ENCODE assay signal across 1 cellular context in the genomic region with DNA sequence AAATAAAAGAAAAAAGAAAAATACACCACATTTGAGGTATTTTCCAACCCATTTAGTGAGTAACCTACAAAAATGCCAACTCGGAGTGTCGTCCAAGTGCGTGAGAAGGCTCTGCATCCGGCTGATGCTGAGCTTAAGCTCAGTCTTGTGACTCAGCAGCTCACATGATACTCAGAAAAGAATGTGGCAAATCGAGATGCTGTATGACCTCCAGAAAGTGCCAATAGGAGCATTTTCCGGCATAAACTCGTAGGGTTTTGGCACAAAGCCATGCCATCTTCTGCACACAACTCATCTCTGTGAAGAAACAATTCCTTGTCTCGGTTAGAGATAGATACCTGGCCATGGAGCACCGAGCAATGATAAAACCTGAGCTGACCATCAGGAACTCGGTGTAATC.
TF ChIP-seq lines count a peak whose summit lies in the region.

No MANE protein-coding gene starts in this region.

TF ChIP-seq in HCT116, 20 proteins besides CTCF, POLR2A, EP300 and RAD21 (continued from another document):
- TF ChIP-seq, protein P1, sequence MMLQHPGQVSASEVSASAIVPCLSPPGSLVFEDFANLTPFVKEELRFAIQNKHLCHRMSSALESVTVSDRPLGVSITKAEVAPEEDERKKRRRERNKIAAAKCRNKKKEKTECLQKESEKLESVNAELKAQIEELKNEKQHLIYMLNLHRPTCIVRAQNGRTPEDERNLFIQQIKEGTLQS (IDR thresholded peaks at IDR 0.05) = no peak
- no peak for TF ChIP-seq YY1 (IDR thresholded peaks at IDR 0.05; ENCODE audit: extremely low read depth, insufficient replicate concordance, low read depth, low read length)
- no peak for TF ChIP-seq EGR1 (IDR thresholded peaks at IDR 0.05; ENCODE audit: low read depth)
